In the genomic region with DNA sequence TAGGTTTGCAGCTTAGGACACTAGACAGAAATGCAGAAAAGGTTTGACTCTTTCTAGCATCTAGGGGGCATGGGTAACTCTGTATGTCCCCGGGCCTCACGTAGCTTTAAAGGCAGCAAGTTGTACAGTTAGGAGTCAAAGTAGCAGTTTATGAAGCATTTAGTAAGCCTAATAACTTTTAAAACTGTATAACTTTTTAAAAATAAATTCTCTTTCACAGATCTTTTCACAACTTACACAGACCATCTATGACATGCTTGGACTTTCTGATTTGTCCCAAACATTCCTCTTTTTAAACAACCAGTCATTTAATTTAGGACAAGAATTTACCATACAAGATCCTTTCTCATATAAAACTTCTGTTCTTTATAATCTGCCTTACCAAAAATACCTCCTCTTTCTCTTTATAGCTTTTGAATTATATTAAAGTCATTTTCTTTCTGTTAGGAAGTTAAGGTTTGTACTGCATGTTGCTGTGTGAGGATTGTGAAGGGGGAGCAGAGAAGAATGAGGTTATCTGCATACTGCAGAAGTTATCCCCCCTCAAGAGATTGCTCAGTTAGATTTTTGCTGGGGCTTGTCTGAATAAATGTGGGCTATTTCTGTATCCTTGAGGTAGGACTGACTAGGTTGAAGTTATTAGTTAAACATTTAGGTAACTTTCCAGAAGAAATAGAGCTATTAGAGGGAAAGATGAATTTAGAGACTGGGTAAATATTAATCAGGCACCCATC, we compare ENCODE assay signal across 1 cellular context.
TF ChIP-seq lines count a peak whose summit lies in the region.

No MANE protein-coding gene starts in this region.

TF ChIP-seq in K562, 482 proteins besides CTCF, POLR2A, EP300 and RAD21 (continued from another document):
- TF ChIP-seq, protein P1, sequence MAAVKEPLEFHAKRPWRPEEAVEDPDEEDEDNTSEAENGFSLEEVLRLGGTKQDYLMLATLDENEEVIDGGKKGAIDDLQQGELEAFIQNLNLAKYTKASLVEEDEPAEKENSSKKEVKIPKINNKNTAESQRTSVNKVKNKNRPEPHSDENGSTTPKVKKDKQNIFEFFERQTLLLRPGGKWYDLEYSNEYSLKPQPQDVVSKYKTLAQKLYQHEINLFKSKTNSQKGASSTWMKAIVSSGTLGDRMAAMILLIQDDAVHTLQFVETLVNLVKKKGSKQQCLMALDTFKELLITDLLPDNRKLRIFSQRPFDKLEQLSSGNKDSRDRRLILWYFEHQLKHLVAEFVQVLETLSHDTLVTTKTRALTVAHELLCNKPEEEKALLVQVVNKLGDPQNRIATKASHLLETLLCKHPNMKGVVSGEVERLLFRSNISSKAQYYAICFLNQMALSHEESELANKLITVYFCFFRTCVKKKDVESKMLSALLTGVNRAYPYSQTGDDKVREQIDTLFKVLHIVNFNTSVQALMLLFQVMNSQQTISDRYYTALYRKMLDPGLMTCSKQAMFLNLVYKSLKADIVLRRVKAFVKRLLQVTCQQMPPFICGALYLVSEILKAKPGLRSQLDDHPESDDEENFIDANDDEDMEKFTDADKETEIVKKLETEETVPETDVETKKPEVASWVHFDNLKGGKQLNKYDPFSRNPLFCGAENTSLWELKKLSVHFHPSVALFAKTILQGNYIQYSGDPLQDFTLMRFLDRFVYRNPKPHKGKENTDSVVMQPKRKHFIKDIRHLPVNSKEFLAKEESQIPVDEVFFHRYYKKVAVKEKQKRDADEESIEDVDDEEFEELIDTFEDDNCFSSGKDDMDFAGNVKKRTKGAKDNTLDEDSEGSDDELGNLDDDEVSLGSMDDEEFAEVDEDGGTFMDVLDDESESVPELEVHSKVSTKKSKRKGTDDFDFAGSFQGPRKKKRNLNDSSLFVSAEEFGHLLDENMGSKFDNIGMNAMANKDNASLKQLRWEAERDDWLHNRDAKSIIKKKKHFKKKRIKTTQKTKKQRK (IDR thresholded peaks at IDR 0.05; ENCODE audit: borderline replicate concordance, low read depth, low read length): peak; percentile 32; the same call in 1 of the 2 replicates
- TF ChIP-seq RBM34 (IDR thresholded peaks at IDR 0.05; ENCODE audit: borderline replicate concordance, insufficient read depth, low read length) (no peak), TAL1 (IDR thresholded peaks at IDR 0.05) (peak; percentile 58), ZNF778 (CRISPR knock-in tag; IDR thresholded peaks at IDR 0.05) (no peak), SMARCA5 (IDR thresholded peaks at IDR 0.05) (no peak), ZFP36 (IDR thresholded peaks at IDR 0.05; ENCODE audit: low read depth, low read length, partially characterized antibody) (peak; percentile 84), ARID1B (IDR thresholded peaks at IDR 0.05) (peak; percentile 73), NR4A1 (CRISPR knock-in tag; IDR thresholded peaks at IDR 0.05) (no peak), NR4A1 (tag; IDR thresholded peaks at IDR 0.05) (no peak), TEAD4 (IDR thresholded peaks at IDR 0.05; ENCODE audit: low read length) (peak; percentile 27; the same call in 1 of the 2 replicates), TEAD4 (CRISPR knock-in tag; IDR thresholded peaks at IDR 0.05; ENCODE audit: borderline replicate concordance) (no peak), CCAR2 (IDR thresholded peaks at IDR 0.05; ENCODE audit: low read depth, low read length) (no peak), MTA1 (IDR thresholded peaks at IDR 0.05; ENCODE audit: borderline replicate concordance) (no peak), KLF16 (IDR thresholded peaks at IDR 0.05) (no peak), NCOR1 (IDR thresholded peaks at IDR 0.05) (peak; percentile 45), SAFB2 (IDR thresholded peaks at IDR 0.05; ENCODE audit: borderline replicate concordance, low read depth, low read length, severe bottlenecking) (no peak), TBL1XR1 (IDR thresholded peaks at IDR 0.05; ENCODE audit: low read length in 2 of 2) (no peak), BDP1 (IDR thresholded peaks at IDR 0.05; ENCODE audit: insufficient read depth, insufficient read length) (no peak), LEF1 (IDR thresholded peaks at IDR 0.05) (peak; percentile 42; the same call in 1 of the 2 replicates), SMARCA4 (IDR thresholded peaks at IDR 0.05) (peak; percentile 53; the same call in 1 of the 2 replicates), TCF3 (CRISPR knock-in tag; IDR thresholded peaks at IDR 0.05) (peak; percentile 62), ZFP1 (CRISPR knock-in tag; IDR thresholded peaks at IDR 0.05) (no peak), MCM5 (IDR thresholded peaks at IDR 0.05; ENCODE audit: low read depth) (no peak), DPF2 (IDR thresholded peaks at IDR 0.05) (peak; percentile 60), FOXJ2 (tag; IDR thresholded peaks at IDR 0.05) (no peak), TAF1 (IDR thresholded peaks at IDR 0.05; ENCODE audit: control insufficient read depth, extremely low read depth, insufficient read depth, low read length, severe bottlenecking) (no peak), CBFA2T3 (IDR thresholded peaks at IDR 0.05) (peak; percentile 75), HDAC1 (IDR thresholded peaks at IDR 0.05) (0 out of 4 replicates have a peak, but pooled peaks of 1 of the 2 experiments have one; percentile 10)
- TF ChIP-seq, protein P2, sequence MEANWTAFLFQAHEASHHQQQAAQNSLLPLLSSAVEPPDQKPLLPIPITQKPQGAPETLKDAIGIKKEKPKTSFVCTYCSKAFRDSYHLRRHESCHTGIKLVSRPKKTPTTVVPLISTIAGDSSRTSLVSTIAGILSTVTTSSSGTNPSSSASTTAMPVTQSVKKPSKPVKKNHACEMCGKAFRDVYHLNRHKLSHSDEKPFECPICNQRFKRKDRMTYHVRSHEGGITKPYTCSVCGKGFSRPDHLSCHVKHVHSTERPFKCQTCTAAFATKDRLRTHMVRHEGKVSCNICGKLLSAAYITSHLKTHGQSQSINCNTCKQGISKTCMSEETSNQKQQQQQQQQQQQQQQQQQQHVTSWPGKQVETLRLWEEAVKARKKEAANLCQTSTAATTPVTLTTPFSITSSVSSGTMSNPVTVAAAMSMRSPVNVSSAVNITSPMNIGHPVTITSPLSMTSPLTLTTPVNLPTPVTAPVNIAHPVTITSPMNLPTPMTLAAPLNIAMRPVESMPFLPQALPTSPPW (CRISPR knock-in tag; IDR thresholded peaks at IDR 0.05): peak; percentile 58
- TF ChIP-seq, protein P3, sequence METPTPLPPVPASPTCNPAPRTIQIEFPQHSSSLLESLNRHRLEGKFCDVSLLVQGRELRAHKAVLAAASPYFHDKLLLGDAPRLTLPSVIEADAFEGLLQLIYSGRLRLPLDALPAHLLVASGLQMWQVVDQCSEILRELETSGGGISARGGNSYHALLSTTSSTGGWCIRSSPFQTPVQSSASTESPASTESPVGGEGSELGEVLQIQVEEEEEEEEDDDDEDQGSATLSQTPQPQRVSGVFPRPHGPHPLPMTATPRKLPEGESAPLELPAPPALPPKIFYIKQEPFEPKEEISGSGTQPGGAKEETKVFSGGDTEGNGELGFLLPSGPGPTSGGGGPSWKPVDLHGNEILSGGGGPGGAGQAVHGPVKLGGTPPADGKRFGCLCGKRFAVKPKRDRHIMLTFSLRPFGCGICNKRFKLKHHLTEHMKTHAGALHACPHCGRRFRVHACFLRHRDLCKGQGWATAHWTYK (CRISPR knock-in tag; IDR thresholded peaks at IDR 0.05): no peak
- TF ChIP-seq, protein P4, sequence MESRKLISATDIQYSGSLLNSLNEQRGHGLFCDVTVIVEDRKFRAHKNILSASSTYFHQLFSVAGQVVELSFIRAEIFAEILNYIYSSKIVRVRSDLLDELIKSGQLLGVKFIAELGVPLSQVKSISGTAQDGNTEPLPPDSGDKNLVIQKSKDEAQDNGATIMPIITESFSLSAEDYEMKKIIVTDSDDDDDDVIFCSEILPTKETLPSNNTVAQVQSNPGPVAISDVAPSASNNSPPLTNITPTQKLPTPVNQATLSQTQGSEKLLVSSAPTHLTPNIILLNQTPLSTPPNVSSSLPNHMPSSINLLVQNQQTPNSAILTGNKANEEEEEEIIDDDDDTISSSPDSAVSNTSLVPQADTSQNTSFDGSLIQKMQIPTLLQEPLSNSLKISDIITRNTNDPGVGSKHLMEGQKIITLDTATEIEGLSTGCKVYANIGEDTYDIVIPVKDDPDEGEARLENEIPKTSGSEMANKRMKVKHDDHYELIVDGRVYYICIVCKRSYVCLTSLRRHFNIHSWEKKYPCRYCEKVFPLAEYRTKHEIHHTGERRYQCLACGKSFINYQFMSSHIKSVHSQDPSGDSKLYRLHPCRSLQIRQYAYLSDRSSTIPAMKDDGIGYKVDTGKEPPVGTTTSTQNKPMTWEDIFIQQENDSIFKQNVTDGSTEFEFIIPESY (CRISPR knock-in tag; IDR thresholded peaks at IDR 0.05): no peak
- TF ChIP-seq, protein P5, sequence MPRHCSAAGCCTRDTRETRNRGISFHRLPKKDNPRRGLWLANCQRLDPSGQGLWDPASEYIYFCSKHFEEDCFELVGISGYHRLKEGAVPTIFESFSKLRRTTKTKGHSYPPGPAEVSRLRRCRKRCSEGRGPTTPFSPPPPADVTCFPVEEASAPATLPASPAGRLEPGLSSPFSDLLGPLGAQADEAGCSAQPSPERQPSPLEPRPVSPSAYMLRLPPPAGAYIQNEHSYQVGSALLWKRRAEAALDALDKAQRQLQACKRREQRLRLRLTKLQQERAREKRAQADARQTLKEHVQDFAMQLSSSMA (CRISPR knock-in tag; IDR thresholded peaks at IDR 0.05): no peak
- TF ChIP-seq, protein P6, sequence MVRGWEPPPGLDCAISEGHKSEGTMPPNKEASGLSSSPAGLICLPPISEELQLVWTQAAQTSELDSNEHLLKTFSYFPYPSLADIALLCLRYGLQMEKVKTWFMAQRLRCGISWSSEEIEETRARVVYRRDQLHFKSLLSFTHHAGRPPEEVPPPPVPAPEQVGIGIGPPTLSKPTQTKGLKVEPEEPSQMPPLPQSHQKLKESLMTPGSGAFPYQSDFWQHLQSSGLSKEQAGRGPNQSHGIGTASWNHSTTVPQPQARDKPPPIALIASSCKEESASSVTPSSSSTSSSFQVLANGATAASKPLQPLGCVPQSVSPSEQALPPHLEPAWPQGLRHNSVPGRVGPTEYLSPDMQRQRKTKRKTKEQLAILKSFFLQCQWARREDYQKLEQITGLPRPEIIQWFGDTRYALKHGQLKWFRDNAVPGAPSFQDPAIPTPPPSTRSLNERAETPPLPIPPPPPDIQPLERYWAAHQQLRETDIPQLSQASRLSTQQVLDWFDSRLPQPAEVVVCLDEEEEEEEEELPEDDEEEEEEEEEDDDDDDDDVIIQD (CRISPR knock-in tag; IDR thresholded peaks at IDR 0.05): no peak
- TF ChIP-seq, protein P7, sequence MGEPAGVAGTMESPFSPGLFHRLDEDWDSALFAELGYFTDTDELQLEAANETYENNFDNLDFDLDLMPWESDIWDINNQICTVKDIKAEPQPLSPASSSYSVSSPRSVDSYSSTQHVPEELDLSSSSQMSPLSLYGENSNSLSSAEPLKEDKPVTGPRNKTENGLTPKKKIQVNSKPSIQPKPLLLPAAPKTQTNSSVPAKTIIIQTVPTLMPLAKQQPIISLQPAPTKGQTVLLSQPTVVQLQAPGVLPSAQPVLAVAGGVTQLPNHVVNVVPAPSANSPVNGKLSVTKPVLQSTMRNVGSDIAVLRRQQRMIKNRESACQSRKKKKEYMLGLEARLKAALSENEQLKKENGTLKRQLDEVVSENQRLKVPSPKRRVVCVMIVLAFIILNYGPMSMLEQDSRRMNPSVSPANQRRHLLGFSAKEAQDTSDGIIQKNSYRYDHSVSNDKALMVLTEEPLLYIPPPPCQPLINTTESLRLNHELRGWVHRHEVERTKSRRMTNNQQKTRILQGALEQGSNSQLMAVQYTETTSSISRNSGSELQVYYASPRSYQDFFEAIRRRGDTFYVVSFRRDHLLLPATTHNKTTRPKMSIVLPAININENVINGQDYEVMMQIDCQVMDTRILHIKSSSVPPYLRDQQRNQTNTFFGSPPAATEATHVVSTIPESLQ (CRISPR knock-in tag; IDR thresholded peaks at IDR 0.05): no peak
- TF ChIP-seq, protein P8, sequence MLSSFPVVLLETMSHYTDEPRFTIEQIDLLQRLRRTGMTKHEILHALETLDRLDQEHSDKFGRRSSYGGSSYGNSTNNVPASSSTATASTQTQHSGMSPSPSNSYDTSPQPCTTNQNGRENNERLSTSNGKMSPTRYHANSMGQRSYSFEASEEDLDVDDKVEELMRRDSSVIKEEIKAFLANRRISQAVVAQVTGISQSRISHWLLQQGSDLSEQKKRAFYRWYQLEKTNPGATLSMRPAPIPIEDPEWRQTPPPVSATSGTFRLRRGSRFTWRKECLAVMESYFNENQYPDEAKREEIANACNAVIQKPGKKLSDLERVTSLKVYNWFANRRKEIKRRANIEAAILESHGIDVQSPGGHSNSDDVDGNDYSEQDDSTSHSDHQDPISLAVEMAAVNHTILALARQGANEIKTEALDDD (IDR thresholded peaks at IDR 0.05): peak; percentile 33; the same call in 1 of the 2 replicates
- TF ChIP-seq, protein P9, sequence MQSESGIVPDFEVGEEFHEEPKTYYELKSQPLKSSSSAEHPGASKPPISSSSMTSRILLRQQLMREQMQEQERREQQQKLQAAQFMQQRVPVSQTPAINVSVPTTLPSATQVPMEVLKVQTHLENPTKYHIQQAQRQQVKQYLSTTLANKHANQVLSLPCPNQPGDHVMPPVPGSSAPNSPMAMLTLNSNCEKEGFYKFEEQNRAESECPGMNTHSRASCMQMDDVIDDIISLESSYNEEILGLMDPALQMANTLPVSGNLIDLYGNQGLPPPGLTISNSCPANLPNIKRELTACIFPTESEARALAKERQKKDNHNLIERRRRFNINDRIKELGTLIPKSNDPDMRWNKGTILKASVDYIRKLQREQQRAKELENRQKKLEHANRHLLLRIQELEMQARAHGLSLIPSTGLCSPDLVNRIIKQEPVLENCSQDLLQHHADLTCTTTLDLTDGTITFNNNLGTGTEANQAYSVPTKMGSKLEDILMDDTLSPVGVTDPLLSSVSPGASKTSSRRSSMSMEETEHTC (IDR thresholded peaks at IDR 0.05): no peak
TF ChIP-seq in K562: peak in this region for 15.
